ENCODE assay signal across 8 cellular contexts in the genomic region with DNA sequence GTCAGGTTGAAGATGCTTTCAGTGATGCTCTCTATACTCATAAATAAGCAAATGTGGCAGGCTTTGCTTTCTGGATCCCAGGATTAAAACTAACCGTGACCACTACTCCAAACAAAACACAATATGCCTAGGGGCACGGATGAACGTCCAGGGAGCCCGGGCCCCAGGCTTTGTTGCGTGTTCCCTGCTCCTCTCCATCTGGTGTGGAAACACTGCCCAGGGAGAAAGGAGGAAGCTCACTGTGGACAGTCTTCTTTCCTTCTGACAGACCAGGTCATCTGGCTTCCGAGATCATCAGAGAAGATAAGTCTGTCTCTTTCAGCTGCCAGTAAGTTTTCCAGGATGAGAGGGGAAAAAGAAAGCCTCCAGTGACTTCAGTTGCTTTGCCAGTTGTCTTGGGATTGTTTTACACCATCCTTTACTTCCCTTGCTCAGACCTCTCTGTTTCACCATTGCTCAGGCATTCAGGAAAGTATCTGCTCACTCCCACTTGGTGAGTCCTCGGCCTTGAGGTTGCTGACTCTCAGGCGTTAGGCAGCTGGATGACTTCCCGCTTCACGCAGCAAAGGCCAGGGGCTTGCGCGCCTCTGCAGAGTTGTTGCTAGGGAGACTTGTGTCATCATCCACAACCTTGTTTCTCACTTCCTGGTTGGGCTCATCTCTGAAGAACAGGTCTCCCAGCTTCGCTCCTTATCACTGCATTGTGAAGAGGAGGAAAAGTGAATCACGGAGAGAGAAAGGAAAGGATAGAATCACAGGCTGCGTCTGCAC. TPM values are rescaled to one million over a fixed set of nuclear protein-coding genes. Genes with fewer than 3 reads are reported as not detected.
DNase-seq lines count a peak whose midpoint lies in the region; ATAC-seq, FAIRE-seq and TF ChIP-seq lines count a peak whose summit lies in the region.

No MANE protein-coding gene starts in this region.

- FAIRE-seq in RCC 7860 (lab: Jason Lieb, UNC): no peak

- H3K9me2 ChIP-seq in PC-9 (ENCODE audit: insufficient read depth): no peaks in the 10 kb centered on the region

- intact Hi-C loops in PC-9 (cut with micrococcal nuclease; ENCODE audit: unreplicated experiment): loop anchor here (1.0 kb wide), 2 partner anchors 20 to 37 kb away; no protein-coding TSS in a partner anchor
- intact Hi-C loops in activated CD4-positive, alpha-beta T cell treated with anti-CD3 and anti-CD28 coated beads for 36 hours (cut with DNase I, micrococcal nuclease): no loop called here

- POLR2A ChIA-PET in PC-9 (lab: Charles Lee; ENCODE audit: unreplicated experiment): interaction anchor here (0.5 to 0.7 kb wide), 2 partner anchors 19 to 1666 kb away, joined by 3 read pairs; no protein-coding TSS in a partner anchor
- POLR2A ChIA-PET in activated CD4-positive, alpha-beta T cell treated with anti-CD3 and anti-CD28 coated beads for 36 hours (lab: Charles Lee): no interaction called here

- H3K36me3 Mint-ChIP-seq in activated CD4-positive, alpha-beta T cell treated with anti-CD3 and anti-CD28 coated beads for 36 hours (ENCODE audit: low read depth): peaks cover 5% of the 10 kb centered on the region

- H3K27ac Mint-ChIP-seq in activated CD4-positive, alpha-beta T cell treated with anti-CD3 and anti-CD28 coated beads for 36 hours: no peak overlapping the region

- no peaks in the 10 kb centered on the region for H3K27me3 ChIP-seq in PC-9 (ENCODE audit: insufficient read depth, low read depth)

- H3K4me3 ChIP-seq in PC-9: peak overlapping the region; percentile 42; the same call in 1 of the 2 replicates

- DNase-seq in Daoy (ENCODE audit: low read depth) (peak; percentile 71), PC-9 (peak; percentile 86 to 96), fibroblast of gingiva (ENCODE audit: low read depth) (peak; percentile 40), occipital lobe (lab: John Stamatoyannopoulos, UW) (peak; percentile 9), RCC 7860 (ENCODE audit: low spot score) (no peak), NCI-H146 treated with DMSO at 0.1 percent for 48 hours (lab: John Stamatoyannopoulos, UW; ENCODE audit: unreplicated experiment) (no peak)
- no peak for DNase-seq in activated CD4-positive, alpha-beta T cell treated with anti-CD3 and anti-CD28 coated beads for 36 hours

- H2AFZ ChIP-seq in PC-9: 0 out of 2 replicates have a peak overlapping the region, but pooled peaks have one; percentile 26

- H3F3A ChIP-seq in PC-9 (ENCODE audit: insufficient read depth, low read depth): peaks cover 35% of the 10 kb centered on the region

- no peak for TF ChIP-seq CTCF in PC-9 (conservative IDR thresholded peaks at IDR 0.05)

- no peaks in the 10 kb centered on the region for H3K27me3 Mint-ChIP-seq in activated CD4-positive, alpha-beta T cell treated with anti-CD3 and anti-CD28 coated beads for 36 hours

- H3K4me2 ChIP-seq in PC-9: peak overlapping the region; percentile 78

- H3K4me1 Mint-ChIP-seq in activated CD4-positive, alpha-beta T cell treated with anti-CD3 and anti-CD28 coated beads for 36 hours: no peaks in the 10 kb centered on the region

- H3K4me1 ChIP-seq in PC-9 (replicated peaks; ENCODE audit: insufficient read depth): peaks cover 39% of the 10 kb centered on the region

- no peaks in the 10 kb centered on the region for H3K9me3 Mint-ChIP-seq in activated CD4-positive, alpha-beta T cell treated with anti-CD3 and anti-CD28 coated beads for 36 hours (ENCODE audit: low read depth)

- H3K9me3 ChIP-seq in PC-9 (ENCODE audit: insufficient read depth, low read depth): no peaks in the 10 kb centered on the region

- H3K36me3 ChIP-seq in PC-9 (ENCODE audit: low read depth): no peaks in the 10 kb centered on the region

- no peaks in the 10 kb centered on the region for H3K79me2 ChIP-seq in PC-9 (ENCODE audit: low read depth)

- ATAC-seq in GM21515 (IDR thresholded peaks at IDR 0.05; ENCODE audit: unreplicated experiment): no peak
- no peak for ATAC-seq in activated CD4-positive, alpha-beta T cell treated with anti-CD3 and anti-CD28 coated beads for 36 hours

- H4K20me1 ChIP-seq in PC-9 (ENCODE audit: insufficient read depth): no peaks in the 10 kb centered on the region

- H3K27ac ChIP-seq in PC-9: peak overlapping the region; percentile 95

- CTCF ChIA-PET in PC-9 (lab: Charles Lee): interaction anchor here (0.6 to 1.3 kb wide), 4 partner anchors 51 to 293 kb away, joined by 3 to 13 read pairs (median 4); a partner anchor contains a TSS
- CTCF ChIA-PET in activated CD4-positive, alpha-beta T cell treated with anti-CD3 and anti-CD28 coated beads for 36 hours (lab: Charles Lee): interaction anchor here (0.5 to 2.1 kb wide), 4 partner anchors 51 to 807 kb away, joined by 3 to 6 read pairs (median 4); no protein-coding TSS in a partner anchor

- BruUV-seq in PC-9 (replicated peaks; lab: Mats Ljungman, UMichigan): TSS peak; percentile 75

- H3K4me3 Mint-ChIP-seq in activated CD4-positive, alpha-beta T cell treated with anti-CD3 and anti-CD28 coated beads for 36 hours: no peak overlapping the region

RNA-seq across cellular contexts. Expression of a gene that starts 20.6 kb away (rescaled TPM):
- total RNA-seq in Daoy (2014; rRNA removed; shearing (Covaris generic)): 78.7 and 82.7 TPM in 2 replicates
- total RNA-seq in PC-9 (2021) (526 and 559 TPM in 2 replicates), occipital lobe (94.1 TPM)
- 10 to 100 TPM; 91.6 to 93.7 TPM for total RNA-seq in activated CD4-positive, alpha-beta T cell treated with anti-CD3 and anti-CD28 coated beads for 36 hours

RNA-seq across cellular contexts. Expression of a gene that starts 52.0 kb away (rescaled TPM):
- 19.1 and 52.1 TPM in 2 replicates for total RNA-seq in Daoy (2014; rRNA removed; shearing (Covaris generic))
- 28.5 and 35.9 TPM in 2 replicates for total RNA-seq in PC-9 (2021)
- total RNA-seq in occipital lobe: 6.6 TPM
- 10 to 100 TPM; 18.1 to 22.8 TPM for total RNA-seq in activated CD4-positive, alpha-beta T cell treated with anti-CD3 and anti-CD28 coated beads for 36 hours

Comparison
In these comparisons a context has a peak if more than half of its experiments do, and no peak if none do; other contexts are left out.
1. DNase-seq: peak in Daoy (single experiment), PC-9 (2 of 2), fibroblast of gingiva (single experiment) and occipital lobe (single experiment); none in RCC 7860 (single experiment), NCI-H146 treated with DMSO at 0.1 percent for 48 hours (single experiment) and activated CD4-positive, alpha-beta T cell treated with anti-CD3 and anti-CD28 coated beads for 36 hours (single experiment).